ENCODE assay signal across 8 cellular contexts in genomic region chr11:112113539-112114457, GRCh38. TPM values are rescaled to one million over a fixed set of nuclear protein-coding genes. Genes with fewer than 3 reads are reported as not detected.
DNase-seq lines count a peak whose midpoint lies in the region; TF ChIP-seq lines count a peak whose summit lies in the region.

No MANE protein-coding gene starts in this region.

- H3K9me3 ChIP-seq in A673 (ENCODE audit: low read depth, low read length, poor library complexity, severe bottlenecking) (peaks cover 3% of the 10 kb centered on the region), neutrophil (no peaks in the 10 kb centered on the region)

- DNase-seq in A673 (ENCODE audit: low spot score), result peak; percentile 82
- DNase-seq in NCI-H1417 treated with DMSO at 0.1 percent for 48 hours (lab: John Stamatoyannopoulos, UW), result peak; percentile 66
- DNase-seq in SW 1271 (lab: John Stamatoyannopoulos, UW), result peak; percentile 58 to 92
- DNase-seq in fibroblast of the aortic adventitia (ENCODE audit: low read depth), result peak; percentile 76
- DNase-seq in activated T-cell treated with anti-CD3 and anti-CD28 coated beads, Interleukin-2, amount 50 U/mL, for 1 hour, result no peak
- DNase-seq in HK-2 (ENCODE audit: unreplicated experiment), result no peak

- H3K36me3 ChIP-seq in A673 (ENCODE audit: insufficient read depth, low read length, poor library complexity, severe bottlenecking) (no peaks in the 10 kb centered on the region), neutrophil (no peaks in the 10 kb centered on the region)

- TF ChIP-seq CTCF in A673 (conservative IDR thresholded peaks at IDR 0.05; ENCODE audit: low read depth, low read length) (peak; percentile 76), GM12875 (IDR thresholded peaks at IDR 0.05; ENCODE audit: borderline replicate concordance, insufficient read depth, low read depth, low read length) (peak; percentile 62), fibroblast of the aortic adventitia (IDR thresholded peaks at IDR 0.05; ENCODE audit: insufficient read depth, low read length) (peak; percentile 71), neutrophil (IDR thresholded peaks at IDR 0.05) (peak; percentile 60)

- POLR2A ChIA-PET in A673 (lab: Charles Lee; ENCODE audit: low non-redundant PET), result interaction anchor here (0.5 to 0.6 kb wide), 3 partner anchors 10 to 31 kb away, joined by 3 to 11 read pairs (median 3); no protein-coding TSS in a partner anchor

- BruUV-seq in A673 (replicated peaks; lab: Mats Ljungman, UMichigan), result no TSS peak

- intact Hi-C loops in A673 (cut with micrococcal nuclease; ENCODE audit: unreplicated experiment), result loop anchor here (1.0 kb wide), 2 partner anchors 62 to 167 kb away; partner anchors contain the start of gene BCO2

- H3K4me1 ChIP-seq in A673 (ENCODE audit: insufficient read depth, low read length, poor library complexity, severe bottlenecking) (peaks cover 5% of the 10 kb centered on the region), neutrophil (ENCODE audit: control insufficient read depth in 1 of 2, insufficient read depth in 1 of 2, low read depth in 1 of 2, low read length in 1 of 2) (peaks cover 8 to 9% of the 10 kb centered on the region in 2 experiments)

- H3K4me3 ChIP-seq in A673 (ENCODE audit: low read depth, low read length, poor library complexity, severe bottlenecking) (no peak overlapping the region), GM12875 (ENCODE audit: low read depth, low read length) (no peak overlapping the region), fibroblast of the aortic adventitia (ENCODE audit: low read depth, low read length) (no peak overlapping the region), neutrophil (ENCODE audit: low read depth in 1 of 2, low read length in 1 of 2) (no peak overlapping the region)

- H3K27ac ChIP-seq in A673 (ENCODE audit: low read depth, low read length, poor library complexity, severe bottlenecking), result no peak overlapping the region
- H3K27ac ChIP-seq in neutrophil, result no peak overlapping the region

- CTCF ChIA-PET in A673 (lab: Charles Lee), result interaction anchor here (0.6 to 1.3 kb wide), 11 partner anchors 12 to 1805 kb away, joined by 3 to 17 read pairs (median 4); partner anchors contain the start of gene BCO2

- H3K27me3 ChIP-seq in A673 (replicated peaks; ENCODE audit: insufficient read depth, low read depth, low read length, poor library complexity), result no peaks in the 10 kb centered on the region
- H3K27me3 ChIP-seq in neutrophil, result no peaks in the 10 kb centered on the region

RNA-seq across cellular contexts. Expression of gene SDHD, which starts 27.1 kb away (rescaled TPM):
- 119 and 135 TPM in 2 replicates for total RNA-seq in A673 (2021)
- total RNA-seq in fibroblast of the aortic adventitia (ENCODE audit: low replicate concordance), result 40.1 and 110 TPM in 2 replicates

RNA-seq across cellular contexts. Expression of gene TIMM8B, which starts 27.2 kb away (rescaled TPM):
- total RNA-seq in A673 (2021) (97.7 and 99.6 TPM in 2 replicates), fibroblast of the aortic adventitia (ENCODE audit: low replicate concordance) (27.5 and 41.5 TPM in 2 replicates)

RNA-seq across cellular contexts. Expression of gene NKAPD1, which starts 39.7 kb away (rescaled TPM):
- total RNA-seq in A673 (2021) (30.4 and 32.8 TPM in 2 replicates), fibroblast of the aortic adventitia (ENCODE audit: low replicate concordance) (26.2 and 31.1 TPM in 2 replicates)

RNA-seq across cellular contexts. Expression of gene PIH1D2, which starts 40.0 kb away (rescaled TPM):
- 2.8 and 4.3 TPM in 2 replicates for total RNA-seq in A673 (2021)
- total RNA-seq in fibroblast of the aortic adventitia (ENCODE audit: low replicate concordance), result 5.1 and 5.5 TPM in 2 replicates

RNA-seq across cellular contexts. Expression of gene IL18, which starts 50.1 kb away (rescaled TPM):
- total RNA-seq in A673 (2021) (not detected in 2 replicates), fibroblast of the aortic adventitia (ENCODE audit: low replicate concordance) (0.81 and 1.4 TPM in 2 replicates)

Comparison
In these comparisons a context has a peak if more than half of its experiments do, and no peak if none do; other contexts are left out.
1. DNase-seq: peak in A673 (single experiment), NCI-H1417 treated with DMSO at 0.1 percent for 48 hours (single experiment), SW 1271 (2 of 2) and fibroblast of the aortic adventitia (single experiment); none in activated T-cell treated with anti-CD3 and anti-CD28 coated beads, Interleukin-2, amount 50 U/mL, for 1 hour (single experiment) and HK-2 (single experiment).
2. Peak in every context shown above with its lines, with median percentiles within 50 percentile points of each other: CTCF ChIP-seq.